Comparison of ENCODE assay signal across 10 cellular contexts in genomic region chr9:120692901-120693573, GRCh38. TPM values are rescaled to one million over a fixed set of nuclear protein-coding genes. Genes with fewer than 3 reads are reported as not detected.
A peak's percentile ranks its signal among the peaks of the same experiment; 100 is the strongest.
DNase-seq lines count a peak whose midpoint lies in the region; ATAC-seq, FAIRE-seq and TF ChIP-seq lines count a peak whose summit lies in the region.
"Had no signal": no experiment of that assay in that cellular context is flagged by ENCODE, and none has a peak within 500 bp of the region (broad histone marks: within the 10 kb centered on the region; RNA-seq: fewer than 3 reads in every experiment).

No MANE protein-coding gene starts in this region.

- DNase-seq in GM12892 (ENCODE audit: insufficient read length), result no peak
- DNase-seq in GM23338 (ENCODE audit: low spot score), result peak; percentile 44
- DNase-seq in NOMO-1 treated with DMSO at 0.1 percent for 48 hours (lab: John Stamatoyannopoulos, UW; ENCODE audit: unreplicated experiment), result peak; percentile 97
- peak; percentile 21 for DNase-seq in left kidney (ENCODE audit: low read depth, low spot score)
- no peak for DNase-seq in NCI-H128 (lab: John Stamatoyannopoulos, UW; ENCODE audit: unreplicated experiment)
- no peak for DNase-seq in UCSD-AML1 (lab: John Stamatoyannopoulos, UW; ENCODE audit: unreplicated experiment)
- DNase-seq in stimulated activated CD4-positive, alpha-beta T cell treated with anti-CD3 and anti-CD28 coated beads, Interleukin-4, amount 100 ng/mL, for 4 hours, result no peak
- DNase-seq in ACHN, result no peak
- DNase-seq: NCI-H446 treated with DMSO at 0.1 percent for 48 hours had no signal

- H2AFZ ChIP-seq in GM23338, result no peak overlapping the region

- H3K4me3 ChIP-seq in GM23338, result no peak overlapping the region

- peaks cover 43% of the 10 kb centered on the region for H4K20me1 ChIP-seq in GM23338 (replicated peaks; ENCODE audit: insufficient read depth)

- no peaks in the 10 kb centered on the region for H3K9me3 Mint-ChIP-seq in GM23338
- H3K9me3 Mint-ChIP-seq: activated T-helper 1 cell treated with anti-CD3 and anti-CD28 coated beads, Interleukin-12 subunit alpha, Interleukin-12 subunit beta, Interleukin-2, Interleukin-4 antibody, amounts not matched to agents 30 ng/mL and 10 ng/mL and 1 ng/mL, durations not matched to agents 14 hours and 24 hours and 36 hours had no signal

- no peaks in the 10 kb centered on the region for H3K79me2 ChIP-seq in GM23338 (replicated peaks; ENCODE audit: insufficient read depth)

- no peaks in the 10 kb centered on the region for H3K36me3 ChIP-seq in GM23338 (ENCODE audit: insufficient read depth)

- peak; percentile 88 for ATAC-seq in GM23338

- H3K4me2 ChIP-seq in GM23338, result no peak overlapping the region

- H3K4me3 Mint-ChIP-seq in GM23338, result no peak overlapping the region
- H3K4me3 Mint-ChIP-seq: activated T-helper 1 cell treated with anti-CD3 and anti-CD28 coated beads, Interleukin-12 subunit alpha, Interleukin-12 subunit beta, Interleukin-2, Interleukin-4 antibody, amounts not matched to agents 30 ng/mL and 10 ng/mL and 1 ng/mL, durations not matched to agents 14 hours and 24 hours and 36 hours had no signal

- no peaks in the 10 kb centered on the region for H3K36me3 Mint-ChIP-seq in GM23338 (ENCODE audit: low read depth)

- no peaks in the 10 kb centered on the region for H3F3A ChIP-seq in GM23338 (replicated peaks; ENCODE audit: low read depth)

- TF ChIP-seq POLR2A in GM12892 (IDR thresholded peaks at IDR 0.05; ENCODE audit: low read depth, low read length), result no peak

- peaks cover 100% of the 10 kb centered on the region for H3K27me3 ChIP-seq in GM23338 (ENCODE audit: insufficient read depth)

- no peak for TF ChIP-seq CTCF in GM23338 (conservative IDR thresholded peaks at IDR 0.05; ENCODE audit: low read depth in 2 of 2)

- peaks cover 12% of the 10 kb centered on the region for H3K27me3 Mint-ChIP-seq in GM23338 (ENCODE audit: insufficient read depth, low read depth, poor library complexity)

- H3K27ac Mint-ChIP-seq in GM23338, result no peak overlapping the region
- H3K27ac Mint-ChIP-seq: activated T-helper 1 cell treated with anti-CD3 and anti-CD28 coated beads, Interleukin-12 subunit alpha, Interleukin-12 subunit beta, Interleukin-2, Interleukin-4 antibody, amounts not matched to agents 30 ng/mL and 10 ng/mL and 1 ng/mL, durations not matched to agents 14 hours and 24 hours and 36 hours had no signal

- H3K4me1 Mint-ChIP-seq in GM23338, result peaks cover 7% of the 10 kb centered on the region; the same call in 2 of the 3 replicates

- H3K27ac ChIP-seq in GM23338 (ENCODE audit: low read depth), result no peak overlapping the region

- in situ Hi-C loops in ACHN (cut with HindIII; ENCODE audit: low pct_ligation_motif_present, low pct_unique_long_range_greater_than_20kb, low sequenced_read_pairs), result no loop called here

- H3K9me2 ChIP-seq in GM23338 (ENCODE audit: insufficient read depth), result no peaks in the 10 kb centered on the region

- peak; percentile 33 for FAIRE-seq in GM12892 (lab: Jason Lieb, UNC)

- no peaks in the 10 kb centered on the region for H3K4me1 ChIP-seq in GM23338 (ENCODE audit: insufficient read depth)

TF ChIP-seq in GM23338, 12 proteins besides CTCF, POLR2A, EP300 and RAD21:
- TF ChIP-seq NANOG (IDR thresholded peaks at IDR 0.05; ENCODE audit: borderline replicate concordance) (peak; percentile 55; the same call in 1 of the 2 replicates), POLR2AphosphoS5 (IDR thresholded peaks at IDR 0.05; ENCODE audit: low read depth) (no peak)

RNA-seq across cellular contexts. Expression of gene MEGF9, which starts 21.2 kb away (rescaled TPM):
- polyA plus RNA-seq in GM12892 (2012; ENCODE audit: missing spikeins), result 3.5 TPM
- 1.4 and 1.6 TPM in 2 replicates for total RNA-seq in GM23338 (2014; rRNA removed; shearing (Covaris generic))
- 0.87 and 0.90 TPM in 2 replicates for polyA plus RNA-seq in GM23338 (2016; fragmentation: Nextera tagmentation; extraction: Ambion mirVana)

Comparison
In these comparisons a context has a peak if more than half of its experiments do, and no peak if none do; other contexts are left out.
1. DNase-seq: peak in GM23338 (single experiment), NOMO-1 treated with DMSO at 0.1 percent for 48 hours (single experiment) and left kidney (single experiment); none in GM12892 (single experiment), NCI-H128 (single experiment), UCSD-AML1 (single experiment), stimulated activated CD4-positive, alpha-beta T cell treated with anti-CD3 and anti-CD28 coated beads, Interleukin-4, amount 100 ng/mL, for 4 hours (0 of 2) and ACHN (single experiment).